9 cellular contexts compared by ENCODE assay signal in the genomic region with DNA sequence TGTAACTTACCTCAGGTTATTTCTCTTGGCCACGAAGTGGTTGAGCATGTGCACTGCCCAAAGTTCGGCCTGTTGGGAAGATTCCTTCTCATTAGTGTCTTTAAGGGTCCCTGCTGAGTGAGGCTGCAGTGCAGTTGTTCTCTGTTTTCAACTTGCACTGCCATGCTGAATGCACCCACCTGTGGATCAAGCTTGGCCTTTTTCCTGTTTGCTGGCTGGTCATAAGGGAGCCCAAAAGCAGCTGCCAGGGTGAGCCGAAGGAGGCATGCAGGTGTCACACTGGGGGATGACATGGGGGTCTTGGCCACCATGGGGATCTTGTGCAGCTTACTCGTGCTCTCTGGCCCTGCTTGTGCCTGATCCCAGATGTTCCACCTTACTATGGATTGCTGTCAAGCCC. TPM values are rescaled to one million over a fixed set of nuclear protein-coding genes. Genes with fewer than 3 reads are reported as not detected.
"Had no signal": no experiment of that assay in that cellular context is flagged by ENCODE, and none has a peak within 500 bp of the region (broad histone marks: within the 10 kb centered on the region; RNA-seq: fewer than 3 reads in every experiment).

No MANE protein-coding gene starts in this region.

- ATAC-seq: GM23338, HCT116, HepG2 had no signal

- H3K36me3 ChIP-seq: HAP-1 had no signal

- H3K4me2 ChIP-seq: GM23338, KMS-11 had no signal

- FAIRE-seq: HepG2 had no signal

- H3K9ac ChIP-seq: KMS-11 had no signal

- H3K4me1 ChIP-seq: HAP-1 had no signal

- H3K4me3 ChIP-seq: GM23338, HAP-1 had no signal

- DNase-seq: H7, KBM-7 had no signal

- H2AFZ ChIP-seq: GM23338 had no signal

- H3K27ac ChIP-seq: HL-60, KMS-11 had no signal

- H3K9me3 ChIP-seq: HAP-1 had no signal

RNA-seq across cellular contexts. Expression of a gene that starts 49.0 kb away (rescaled TPM):
- total RNA-seq: H7, HepG2, HT1080 had no signal
